ENCODE assay signal across 1 cellular context in the genomic region with DNA sequence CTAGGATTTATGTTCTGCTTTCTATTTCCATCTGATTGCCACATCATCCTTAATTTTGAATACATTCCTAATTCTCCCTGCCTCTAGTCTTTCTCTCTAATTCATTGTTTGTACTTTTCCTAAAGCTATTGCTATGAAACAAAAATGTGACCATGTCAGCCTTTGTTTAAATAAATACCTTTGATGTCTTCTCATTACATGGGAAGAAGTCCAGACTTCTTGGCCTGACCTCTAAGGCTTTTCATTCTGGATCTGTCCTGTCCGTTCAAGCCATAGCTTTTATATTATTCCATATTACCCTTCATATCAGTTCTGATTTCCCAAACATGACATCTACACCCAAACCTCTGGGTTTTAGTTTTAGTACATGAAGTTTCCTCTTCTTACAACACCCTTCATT.
TF ChIP-seq lines count a peak whose summit lies in the region.

No MANE protein-coding gene starts in this region.

TF ChIP-seq in SK-N-SH treated with all-trans-retinoic acid at 6 μM for 48 hours, 23 proteins besides CTCF, POLR2A, EP300 and RAD21 (continued from another document):
- TF ChIP-seq, protein P1, sequence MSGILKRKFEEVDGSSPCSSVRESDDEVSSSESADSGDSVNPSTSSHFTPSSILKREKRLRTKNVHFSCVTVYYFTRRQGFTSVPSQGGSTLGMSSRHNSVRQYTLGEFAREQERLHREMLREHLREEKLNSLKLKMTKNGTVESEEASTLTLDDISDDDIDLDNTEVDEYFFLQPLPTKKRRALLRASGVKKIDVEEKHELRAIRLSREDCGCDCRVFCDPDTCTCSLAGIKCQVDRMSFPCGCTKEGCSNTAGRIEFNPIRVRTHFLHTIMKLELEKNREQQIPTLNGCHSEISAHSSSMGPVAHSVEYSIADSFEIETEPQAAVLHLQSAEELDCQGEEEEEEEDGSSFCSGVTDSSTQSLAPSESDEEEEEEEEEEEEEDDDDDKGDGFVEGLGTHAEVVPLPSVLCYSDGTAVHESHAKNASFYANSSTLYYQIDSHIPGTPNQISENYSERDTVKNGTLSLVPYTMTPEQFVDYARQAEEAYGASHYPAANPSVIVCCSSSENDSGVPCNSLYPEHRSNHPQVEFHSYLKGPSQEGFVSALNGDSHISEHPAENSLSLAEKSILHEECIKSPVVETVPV (CRISPR knock-in tag; IDR thresholded peaks at IDR 0.05) = no peak
- no peak for TF ChIP-seq ZC3H10 (CRISPR knock-in tag; IDR thresholded peaks at IDR 0.05)
